9 cellular contexts compared by ENCODE assay signal in the genomic region with DNA sequence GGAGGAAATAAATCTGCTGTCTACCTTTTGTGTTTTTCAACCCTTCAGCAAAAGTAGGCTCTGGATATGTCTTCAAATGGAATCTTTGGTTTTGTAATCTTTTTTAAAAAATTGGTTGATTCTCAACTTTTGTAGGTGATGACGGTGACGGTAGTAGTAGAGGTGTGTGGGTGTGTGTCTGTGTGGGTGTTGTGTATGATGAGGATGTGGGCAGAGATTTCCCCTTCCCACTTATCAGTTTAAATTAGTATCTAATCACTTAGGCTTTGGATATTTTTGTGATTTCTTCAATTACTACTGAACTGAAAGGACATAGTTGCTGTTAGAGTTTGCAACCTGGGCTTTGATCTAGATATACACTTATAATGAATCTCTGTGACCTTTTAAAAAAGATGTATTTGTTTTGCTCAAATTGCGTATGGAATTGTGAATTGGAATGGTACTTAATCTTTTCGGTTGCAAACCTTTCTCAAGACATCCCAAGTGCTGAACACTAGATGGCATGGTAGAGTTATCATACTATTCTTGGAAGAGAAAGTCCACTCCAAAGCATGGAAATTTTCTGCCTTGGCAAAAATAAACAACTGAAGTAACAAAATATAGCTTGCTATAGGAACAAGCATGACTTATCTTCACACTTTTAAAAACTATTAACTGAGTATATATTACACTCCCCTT. TPM values are rescaled to one million over a fixed set of nuclear protein-coding genes. Genes with fewer than 3 reads are reported as not detected.
DNase-seq lines count a peak whose midpoint lies in the region; ATAC-seq and TF ChIP-seq lines count a peak whose summit lies in the region.
"Had no signal": no experiment of that assay in that cellular context is flagged by ENCODE, and none has a peak within 500 bp of the region (broad histone marks: within the 10 kb centered on the region; RNA-seq: fewer than 3 reads in every experiment).

No MANE protein-coding gene starts in this region.

- no peaks in the 10 kb centered on the region for H3K9me3 Mint-ChIP-seq in CD4-positive, alpha-beta T cell
- H3K9me3 Mint-ChIP-seq: activated naive CD8-positive, alpha-beta T cell treated with anti-CD3 and anti-CD28 coated beads, Interleukin-2, amount 10 ng/mL, durations not matched to agents 7 days and 5 days had no signal

- H3K27me3 ChIP-seq in CD4-positive, alpha-beta T cell (ENCODE audit: control insufficient read depth, insufficient read depth, low read length), result no peaks in the 10 kb centered on the region
- H3K27me3 ChIP-seq in brain microvascular endothelial cell (replicated peaks) (no peaks in the 10 kb centered on the region), left lung (no peaks in the 10 kb centered on the region)

- no peak overlapping the region for H3K27ac ChIP-seq in CD4-positive, alpha-beta T cell (ENCODE audit: low read depth, low read length)
- no peak overlapping the region for H3K27ac ChIP-seq in brain microvascular endothelial cell
- H3K27ac ChIP-seq in left lung, result no peak overlapping the region

- CTCF ChIA-PET in CD4-positive, alpha-beta T cell (lab: Charles Lee), result no interaction called here

- in situ Hi-C loops in brain microvascular endothelial cell (cut with HindIII; ENCODE audit: low pct_ligation_motif_present, low sequenced_read_pairs), result no loop called here

- POLR2A ChIA-PET in CD4-positive, alpha-beta T cell (lab: Charles Lee), result no interaction called here

- TF ChIP-seq CTCF in CD4-positive, alpha-beta T cell (IDR thresholded peaks at IDR 0.05), result peak; percentile 19
- TF ChIP-seq CTCF in brain microvascular endothelial cell (IDR thresholded peaks at IDR 0.05; ENCODE audit: low read depth, low read length, missing control alignments), result peak; percentile 58
- peak; percentile 25 to 29 for TF ChIP-seq CTCF in left lung (IDR thresholded peaks at IDR 0.05)

- no peak overlapping the region for H3K4me3 ChIP-seq in brain microvascular endothelial cell (ENCODE audit: low read depth, low read length)
- no peak overlapping the region for H3K4me3 ChIP-seq in left lung

- peaks cover 40% of the 10 kb centered on the region for H3K27me3 Mint-ChIP-seq in CD4-positive, alpha-beta T cell

- H3K4me1 ChIP-seq in left lung, result no peaks in the 10 kb centered on the region

- no peak overlapping the region for H3K4me3 Mint-ChIP-seq in CD4-positive, alpha-beta T cell
- H3K4me3 Mint-ChIP-seq: activated naive CD8-positive, alpha-beta T cell treated with anti-CD3 and anti-CD28 coated beads, Interleukin-2, amount 10 ng/mL, durations not matched to agents 7 days and 5 days had no signal

- H3K36me3 ChIP-seq in brain microvascular endothelial cell (replicated peaks), result no peaks in the 10 kb centered on the region
- H3K36me3 ChIP-seq in left lung, result no peaks in the 10 kb centered on the region

- no peak for ATAC-seq in CD4-positive, alpha-beta T cell (ENCODE audit: poor library complexity)
- peak; percentile 69 for ATAC-seq in left lung
- no peak for ATAC-seq in GM21390 (IDR thresholded peaks at IDR 0.05; ENCODE audit: unreplicated experiment)

- no peak for DNase-seq in CD4-positive, alpha-beta T cell
- DNase-seq in HuH-7 (ENCODE audit: low spot score) (peak; percentile 10), brain microvascular endothelial cell (peak; percentile 45), left lung (no peak), NCI-H2029 (lab: John Stamatoyannopoulos, UW) (no peak)
- no peak for DNase-seq in activated CD4-positive, CD25-positive, alpha-beta regulatory T cell (lab: John Stamatoyannopoulos, UW)
- DNase-seq in effector CD8-positive, alpha-beta T cell (lab: John Stamatoyannopoulos, UW), result no peak
- DNase-seq: activated naive CD8-positive, alpha-beta T cell treated with anti-CD3 and anti-CD28 coated beads, Interleukin-2, amount 10 ng/mL, durations not matched to agents 7 days and 5 days had no signal

- H3K36me3 Mint-ChIP-seq in CD4-positive, alpha-beta T cell (ENCODE audit: low read depth), result no peaks in the 10 kb centered on the region
- H3K36me3 Mint-ChIP-seq: activated naive CD8-positive, alpha-beta T cell treated with anti-CD3 and anti-CD28 coated beads, Interleukin-2, amount 10 ng/mL, durations not matched to agents 7 days and 5 days had no signal

- H3K27ac Mint-ChIP-seq in CD4-positive, alpha-beta T cell, result no peak overlapping the region
- H3K27ac Mint-ChIP-seq: activated naive CD8-positive, alpha-beta T cell treated with anti-CD3 and anti-CD28 coated beads, Interleukin-2, amount 10 ng/mL, durations not matched to agents 7 days and 5 days had no signal

- intact Hi-C loops in CD4-positive, alpha-beta T cell (cut with DNase I, micrococcal nuclease), result no loop called here
- intact Hi-C loops in left lung (cut with DNase I), result no loop called here

- no peaks in the 10 kb centered on the region for H3K9me3 ChIP-seq in CD4-positive, alpha-beta T cell (ENCODE audit: control insufficient read depth, low read length)
- no peaks in the 10 kb centered on the region for H3K9me3 ChIP-seq in left lung

- no peaks in the 10 kb centered on the region for H3K4me1 Mint-ChIP-seq in CD4-positive, alpha-beta T cell (ENCODE audit: low read depth)
- H3K4me1 Mint-ChIP-seq: activated naive CD8-positive, alpha-beta T cell treated with anti-CD3 and anti-CD28 coated beads, Interleukin-2, amount 10 ng/mL, durations not matched to agents 7 days and 5 days had no signal

RNA-seq across cellular contexts. Expression of gene A1CF, which starts 51.9 kb away (rescaled TPM):
- not detected for total RNA-seq in CD4-positive, alpha-beta T cell
- total RNA-seq in left lung, result not detected
- total RNA-seq: activated naive CD8-positive, alpha-beta T cell treated with anti-CD3 and anti-CD28 coated beads, Interleukin-2, amount 10 ng/mL, durations not matched to agents 7 days and 5 days had no signal

Comparison
In these comparisons a context has a peak if more than half of its experiments do, and no peak if none do; other contexts are left out.
1. DNase-seq: peak in HuH-7 (single experiment) and brain microvascular endothelial cell (single experiment); none in CD4-positive, alpha-beta T cell (0 of 10), left lung (0 of 2), activated CD4-positive, CD25-positive, alpha-beta regulatory T cell (0 of 4), NCI-H2029 (single experiment) and effector CD8-positive, alpha-beta T cell (single experiment).
2. Peak in every context shown above with its lines, with median percentiles within 50 percentile points of each other: CTCF ChIP-seq.